Comparison of ENCODE assay signal across 15 cellular contexts in the genomic region with DNA sequence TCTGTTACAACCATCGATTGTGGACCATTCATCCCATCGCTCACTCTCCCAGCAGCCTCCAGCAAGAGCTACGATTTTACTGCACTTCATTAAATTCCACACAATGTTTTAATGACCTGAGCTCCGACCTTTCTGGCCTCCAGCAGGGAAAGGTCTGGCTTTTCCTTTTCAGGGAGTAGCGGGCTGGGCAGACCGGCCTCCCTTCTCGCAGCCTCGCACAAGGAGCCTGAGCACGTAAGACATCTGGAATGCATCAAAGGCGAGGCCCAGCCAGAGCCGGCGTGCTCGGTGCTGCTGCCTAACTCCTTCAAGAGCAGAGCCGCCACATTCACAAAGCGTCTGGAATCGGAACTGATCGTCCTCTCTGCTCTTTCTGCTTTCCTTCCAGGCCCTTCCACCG. TPM values are rescaled to one million over a fixed set of nuclear protein-coding genes. Genes with fewer than 3 reads are reported as not detected.
DNase-seq lines count a peak whose midpoint lies in the region; ATAC-seq and TF ChIP-seq lines count a peak whose summit lies in the region.
"Had no signal": no experiment of that assay in that cellular context is flagged by ENCODE, and none has a peak within 500 bp of the region (broad histone marks: within the 10 kb centered on the region; RNA-seq: fewer than 3 reads in every experiment).

No MANE protein-coding gene starts in this region.

- peak overlapping the region; percentile 66 for H2BK120ac ChIP-seq in neuronal stem cell (ENCODE audit: low read depth, low read length)

- H3K14ac ChIP-seq in neuronal stem cell (ENCODE audit: low read length), result no peak overlapping the region

- ATAC-seq in Right ventricle myocardium superior (ENCODE audit: poor library complexity) (no peak), body of pancreas (no peak)
- no peak for ATAC-seq in activated CD4-positive, CD25-positive, alpha-beta regulatory T cell treated with anti-CD3 and anti-CD28 coated beads, Interleukin-2, amount 50 U/mL, for 24 hours
- ATAC-seq: A549 had no signal

- H3K4me2 ChIP-seq in neuronal stem cell (ENCODE audit: insufficient read depth, low read length, poor library complexity, severe bottlenecking), result no peak overlapping the region
- H3K4me2 ChIP-seq: A549 had no signal

- DNase-seq in Right ventricle myocardium superior (peak; percentile 53), right atrium auricular region (ENCODE audit: low spot score) (no peak), foreskin fibroblast (peak; percentile 55 to 74), neuronal stem cell (ENCODE audit: low spot score) (peak; percentile 92), ACHN (no peak), dermis blood vessel endothelial cell (no peak), body of pancreas (no peak)
- DNase-seq: activated CD4-positive, CD25-positive, alpha-beta regulatory T cell treated with anti-CD3 and anti-CD28 coated beads, Interleukin-2, amount 50 U/mL, for 72 hours; activated naive CD4-positive, alpha-beta T cell treated with anti-CD3 and anti-CD28 coated beads, Interleukin-2, amount 10 ng/mL, durations not matched to agents 7 days and 5 days; NCI-H446 treated with DMSO at 0.1 percent for 48 hours; SHP77; stimulated activated CD4-positive, alpha-beta T cell treated with anti-CD3 and anti-CD28 coated beads, Interleukin-12 subunit alpha, Interleukin-12 subunit beta, amount 100 ng/mL, for 4 hours had no signal

- peak overlapping the region; percentile 35 for H4K91ac ChIP-seq in neuronal stem cell (ENCODE audit: low read depth, low read length, poor library complexity)

- H3K23ac ChIP-seq in neuronal stem cell (ENCODE audit: low read depth, low read length, poor library complexity), result no peak overlapping the region

- H3K18ac ChIP-seq in neuronal stem cell (ENCODE audit: low read length), result peak overlapping the region; percentile 93

- TF ChIP-seq CTCF in right atrium auricular region (IDR thresholded peaks at IDR 0.05), result no peak
- no peak for TF ChIP-seq CTCF in foreskin fibroblast (IDR thresholded peaks at IDR 0.05; ENCODE audit: low read depth, low read length)
- no peak for TF ChIP-seq CTCF in body of pancreas (IDR thresholded peaks at IDR 0.05)

- peak overlapping the region; percentile 68 for H2AFZ ChIP-seq in neuronal stem cell (ENCODE audit: low read length)

- H4K8ac ChIP-seq in neuronal stem cell (ENCODE audit: low read depth, low read length), result no peak overlapping the region

- H3K4me1 ChIP-seq in right atrium auricular region (peaks cover 0 to 25% of the 10 kb centered on the region in 2 donors), neuronal stem cell (ENCODE audit: control insufficient read depth in 2 of 2, insufficient read depth in 1 of 2, low read depth in 1 of 2, low read length in 2 of 2) (peaks cover 22 to 28% of the 10 kb centered on the region in 2 donors), body of pancreas (peaks cover 54% of the 10 kb centered on the region)

- no peak overlapping the region for H2BK12ac ChIP-seq in neuronal stem cell (ENCODE audit: low read length)

- no peak overlapping the region for H2BK15ac ChIP-seq in neuronal stem cell (ENCODE audit: low read length)

- H3K36me3 ChIP-seq in right atrium auricular region (no peaks in the 10 kb centered on the region), neuronal stem cell (replicated peaks in 1 of 2; ENCODE audit: control insufficient read depth in 2 of 2, insufficient read depth in 2 of 2, low read length in 2 of 2) (peaks cover 6 to 12% of the 10 kb centered on the region in 2 donors), body of pancreas (replicated peaks in 1 of 2; ENCODE audit: insufficient read depth in 1 of 2, low read depth in 2 of 2) (peaks cover 0 to 5% of the 10 kb centered on the region in 2 donors)

- in situ Hi-C loops in ACHN (cut with HindIII; ENCODE audit: low pct_ligation_motif_present, low pct_unique_long_range_greater_than_20kb, low sequenced_read_pairs), result no loop called here

- intact Hi-C loops in Right ventricle myocardium superior (cut with DNase I), result no loop called here
- intact Hi-C loops in body of pancreas (cut with DNase I), result loop anchor here (10.0 kb wide), 1 partner anchor 50 kb away; no protein-coding TSS in a partner anchor

- H3K27ac ChIP-seq in right atrium auricular region (no peak overlapping the region), neuronal stem cell (replicated peaks; ENCODE audit: low read length) (peak overlapping the region; percentile 97), body of pancreas (peak overlapping the region in 1 of 4 donors; percentile 20)
- H3K27ac ChIP-seq: A549 had no signal

- no peak overlapping the region for H3K9ac ChIP-seq in neuronal stem cell (ENCODE audit: low read depth, low read length, poor library complexity)

- H3K27me3 ChIP-seq in right atrium auricular region, result no peaks in the 10 kb centered on the region
- no peaks in the 10 kb centered on the region for H3K27me3 ChIP-seq in neuronal stem cell (ENCODE audit: control insufficient read depth in 3 of 3, insufficient read depth in 3 of 3, low read depth in 1 of 3, low read length in 3 of 3)
- no peaks in the 10 kb centered on the region for H3K27me3 ChIP-seq in body of pancreas

- H3K4ac ChIP-seq in neuronal stem cell (ENCODE audit: low read length), result no peak overlapping the region

- no peak overlapping the region for H2AK5ac ChIP-seq in neuronal stem cell (ENCODE audit: low read depth, low read length)

- peak overlapping the region; percentile 97 for H2BK5ac ChIP-seq in neuronal stem cell (ENCODE audit: low read length)

- no peaks in the 10 kb centered on the region for H3K79me1 ChIP-seq in neuronal stem cell (ENCODE audit: low read depth, low read length)

- no CpG with 5 or more reads among the region's 18 CpGs for WGBS in neuronal stem cell (ENCODE audit: extremely low coverage in 2 of 2, insufficient read length in 2 of 2, insufficient replicate concordance in 1 of 2), 2 donors
- WGBS in body of pancreas, 2 donors, result 67 to 88% methylated on average over 18 of the region's 18 CpGs

- TF ChIP-seq POLR2A in body of pancreas (IDR thresholded peaks at IDR 0.05), result no peak

- H3K4me3 ChIP-seq in right atrium auricular region (no peak overlapping the region), foreskin fibroblast (ENCODE audit: low read depth in 1 of 2, low read length in 2 of 2) (no peak overlapping the region), neuronal stem cell (ENCODE audit: low read length in 2 of 2) (no peak overlapping the region), body of pancreas (no peak overlapping the region)
- H3K4me3 ChIP-seq: A549 had no signal

- H3K9me3 ChIP-seq in right atrium auricular region (no peaks in the 10 kb centered on the region), neuronal stem cell (replicated peaks in 1 of 2; ENCODE audit: control insufficient read depth in 2 of 2, insufficient read depth in 1 of 2, low read depth in 1 of 2, low read length in 2 of 2) (peaks cover 15 to 24% of the 10 kb centered on the region in 2 donors), body of pancreas (no peaks in the 10 kb centered on the region)
- H3K9me3 ChIP-seq: A549 had no signal

RNA-seq across cellular contexts. Expression of a gene that starts 32.5 kb away (rescaled TPM):
- total RNA-seq in Right ventricle myocardium superior, result not detected
- not detected for total RNA-seq in right atrium auricular region
- 1.8 TPM for polyA plus RNA-seq in neuronal stem cell (2013, experiment 1 of 2)
- 1.8 TPM for polyA plus RNA-seq in neuronal stem cell (2013, experiment 2 of 2)
- total RNA-seq in dermis blood vessel endothelial cell, result under 0.01 and 0.23 TPM in 2 replicates
- total RNA-seq in body of pancreas, result 1 to 10 TPM; 2.9 to 4.9 TPM
- total RNA-seq: lung microvascular endothelial cell had no signal

Comparison
In these comparisons a context has a peak if more than half of its experiments do, and no peak if none do; other contexts are left out.
1. DNase-seq: peak in Right ventricle myocardium superior (single experiment), foreskin fibroblast (2 of 2) and neuronal stem cell (single experiment); none in right atrium auricular region (single experiment), ACHN (single experiment), dermis blood vessel endothelial cell (single experiment) and body of pancreas (0 of 4).